In genomic region chr4:140103676-140104075, GRCh38 we compare ENCODE assay signal across 8 cellular contexts. TPM values are rescaled to one million over a fixed set of nuclear protein-coding genes. Genes with fewer than 3 reads are reported as not detected.
DNase-seq lines count a peak whose midpoint lies in the region; ATAC-seq, FAIRE-seq and TF ChIP-seq lines count a peak whose summit lies in the region.

No MANE protein-coding gene starts in this region.

- TF ChIP-seq POLR2A in breast epithelium (IDR thresholded peaks at IDR 0.05) (no peak), HepG2 (IDR thresholded peaks at IDR 0.05; ENCODE audit: insufficient read depth in 1 of 2, low read depth in 2 of 2, low read length in 2 of 2) (no peak), testis (IDR thresholded peaks at IDR 0.05) (no peak)

- H3K27ac Mint-ChIP-seq in MCF 10A (ENCODE audit: low read depth, unreplicated experiment) (no peak overlapping the region), WTC11 (no peak overlapping the region)

- no peak overlapping the region for H3K27ac ChIP-seq in breast epithelium
- no peak overlapping the region for H3K27ac ChIP-seq in HepG2 (ENCODE audit: extremely low read length, insufficient read depth, low read length)
- no peak overlapping the region for H3K27ac ChIP-seq in testis

- no peaks in the 10 kb centered on the region for H3K36me3 Mint-ChIP-seq in MCF 10A (ENCODE audit: insufficient read depth, unreplicated experiment)
- no peaks in the 10 kb centered on the region for H3K36me3 Mint-ChIP-seq in WTC11

- POLR2A ChIA-PET in MCF 10A (lab: Yijun Ruan, JAX) (interaction anchor here (0.7 to 1.0 kb wide), 2 partner anchors 9 to 78 kb away, joined by 3 read pairs; no protein-coding TSS in a partner anchor), HepG2 (lab: Yijun Ruan, JAX) (no interaction called here), WTC11 (lab: Charles Lee) (no interaction called here)

- TF ChIP-seq EP300 in HepG2 (IDR thresholded peaks at IDR 0.05; ENCODE audit: low read depth in 2 of 2, low read length in 2 of 2) (no peak), HepG2 (CRISPR knock-in tag; IDR thresholded peaks at IDR 0.05; ENCODE audit: borderline replicate concordance) (no peak)

- no peak overlapping the region for H3K4me3 ChIP-seq in breast epithelium
- H3K4me3 ChIP-seq in HepG2 (replicated peaks in 1 of 3; ENCODE audit: insufficient read depth in 1 of 3, low read depth in 2 of 3, low read length in 3 of 3) = no peak overlapping the region
- H3K4me3 ChIP-seq in testis = no peak overlapping the region

- CTCF ChIA-PET in MCF 10A (lab: Yijun Ruan, JAX) (no interaction called here), HepG2 (lab: Yijun Ruan, JAX; ENCODE audit: low intra/inter-chr PET ratio, low total read pairs) (no interaction called here), WTC11 (lab: Charles Lee) (no interaction called here)

- no peaks in the 10 kb centered on the region for H4K20me1 ChIP-seq in HepG2 (ENCODE audit: insufficient read depth, low read length)

- intact Hi-C loops in MCF 10A (cut with micrococcal nuclease) = no loop called here
- intact Hi-C loops in breast epithelium (cut with DNase I; ENCODE audit: low total_unique reads) = no loop called here
- intact Hi-C loops in HepG2 (cut with micrococcal nuclease; ENCODE audit: unreplicated experiment) = no loop called here
- intact Hi-C loops in testis (cut with DNase I; ENCODE audit: low total_unique reads) = no loop called here

- H3K36me3 ChIP-seq in breast epithelium (no peaks in the 10 kb centered on the region), HepG2 (replicated peaks in 1 of 2; ENCODE audit: control insufficient read depth in 1 of 2, insufficient read depth in 2 of 2, low read length in 2 of 2) (no peaks in the 10 kb centered on the region), testis (ENCODE audit: low read depth, missing control alignments) (no peaks in the 10 kb centered on the region)

- H2AFZ ChIP-seq in HepG2 (ENCODE audit: low read length) = peak overlapping the region; percentile 27

- H3K27me3 ChIP-seq in breast epithelium = no peaks in the 10 kb centered on the region
- H3K27me3 ChIP-seq in HepG2 (ENCODE audit: control insufficient read depth in 1 of 2, insufficient read depth in 2 of 2, low read length in 2 of 2) = no peaks in the 10 kb centered on the region; a peak in 1 of 5 replicates
- H3K27me3 ChIP-seq in testis = no peaks in the 10 kb centered on the region

- DNase-seq in MCF 10A (ENCODE audit: unreplicated experiment) (peak; percentile 27), breast epithelium (ENCODE audit: low spot score in 2 of 2) (no peak), HepG2 (ENCODE audit: low spot score) (no peak), WTC11 (ENCODE audit: low spot score) (no peak), NCI-H2171 (lab: John Stamatoyannopoulos, UW) (no peak), testis (no peak)
- peak; percentile 44 for DNase-seq in activated CD4-positive, CD25-positive, alpha-beta regulatory T cell treated with anti-CD3 and anti-CD28 coated beads, Interleukin-2, amount 50 U/mL, for 72 hours

- H3K4me1 Mint-ChIP-seq in MCF 10A (ENCODE audit: insufficient read depth, unreplicated experiment) = peaks cover 28% of the 10 kb centered on the region
- peaks cover 13% of the 10 kb centered on the region for H3K4me1 Mint-ChIP-seq in WTC11

- in situ Hi-C loops in HepG2 (cut with HindIII; ENCODE audit: extremely low pct_ligation_motif_present, low pct_unique_long_range_greater_than_20kb) = no loop called here

- H3K9me3 Mint-ChIP-seq in MCF 10A (ENCODE audit: unreplicated experiment) (peaks cover 5% of the 10 kb centered on the region), WTC11 (no peaks in the 10 kb centered on the region)

- H3K79me2 ChIP-seq in HepG2 (ENCODE audit: insufficient read depth, low read length) = no peaks in the 10 kb centered on the region

- no peak for FAIRE-seq in HepG2 (lab: Jason Lieb, UNC)

- TF ChIP-seq CTCF in MCF 10A (IDR thresholded peaks at IDR 0.05; ENCODE audit: unreplicated experiment) (no peak), breast epithelium (IDR thresholded peaks at IDR 0.05) (no peak), HepG2 (CRISPR knock-in tag; IDR thresholded peaks at IDR 0.05) (no peak), WTC11 (IDR thresholded peaks at IDR 0.05) (no peak), testis (IDR thresholded peaks at IDR 0.05) (no peak)

- H3K4me1 ChIP-seq in breast epithelium (peaks cover 6 to 7% of the 10 kb centered on the region in 2 donors), HepG2 (ENCODE audit: insufficient read depth, low read length) (no peaks in the 10 kb centered on the region), testis (peaks cover 9% of the 10 kb centered on the region)

- no peak for TF ChIP-seq RAD21 in HepG2 (CRISPR knock-in tag; IDR thresholded peaks at IDR 0.05)

- H3K27me3 Mint-ChIP-seq in MCF 10A (ENCODE audit: insufficient read depth, unreplicated experiment) (no peaks in the 10 kb centered on the region), WTC11 (ENCODE audit: low read depth) (no peaks in the 10 kb centered on the region)

- WGBS in HepG2 (ENCODE audit: low lambda C conversion rate) = 49% methylated on average over 3 of the region's 3 CpGs
- WGBS in testis, 2 donors = 85 to 87% methylated on average over 3 of the region's 3 CpGs

- H3K9me3 ChIP-seq in breast epithelium (no peaks in the 10 kb centered on the region), HepG2 (ENCODE audit: low read length) (no peaks in the 10 kb centered on the region), testis (no peaks in the 10 kb centered on the region)

- no peak overlapping the region for H3K9ac ChIP-seq in HepG2 (ENCODE audit: insufficient read depth, low read depth, low read length)

- BruUV-seq in MCF 10A (replicated peaks; lab: Mats Ljungman, UMichigan) = no TSS peak
- BruUV-seq in HepG2 (replicated peaks; lab: Mats Ljungman, UMichigan) = no TSS peak

- peak; percentile 81 for ATAC-seq in HG03196 (IDR thresholded peaks at IDR 0.05; ENCODE audit: unreplicated experiment)
- no peak for ATAC-seq in HepG2
- no peak for ATAC-seq in WTC11

- H3K4me2 ChIP-seq in HepG2 (ENCODE audit: low read depth, low read length) = no peak overlapping the region

- H3K4me3 Mint-ChIP-seq in MCF 10A (ENCODE audit: unreplicated experiment) (no peak overlapping the region), WTC11 (no peak overlapping the region)

TF ChIP-seq in HepG2, 621 proteins besides CTCF, POLR2A, EP300 and RAD21 (continues in another document):
- TF ChIP-seq SRY (CRISPR knock-in tag; IDR thresholded peaks at IDR 0.05) (no peak), ZNF292 (CRISPR knock-in tag; IDR thresholded peaks at IDR 0.05; ENCODE audit: borderline replicate concordance, low read depth) (no peak), ZIK1 (CRISPR knock-in tag; IDR thresholded peaks at IDR 0.05; ENCODE audit: borderline replicate concordance, low read depth) (no peak)

TF ChIP-seq in WTC11, 78 proteins besides CTCF, POLR2A, EP300 and RAD21 (continues in another document):
- TF ChIP-seq ZSCAN18 (CRISPR knock-in tag; IDR thresholded peaks at IDR 0.05) = no peak

RNA-seq across cellular contexts. Expression of gene MAML3, which starts 50.3 kb away (rescaled TPM):
- total RNA-seq in MCF 10A (2022) (0.89 and 1.7 TPM in 2 replicates), breast epithelium (10 to 100 TPM in 2 of 3 donors, 1 to 10 TPM in 1; 5.0 to 16.8 (median 11.1) TPM), HepG2 (2016; rRNA removed; fragmentation: Illumina TruSeq; extraction: Trizol) (0.13 TPM in 1 of 2 replicates, not detected in the other), WTC11 (2021) (7.4 to 8.7 TPM (median 7.9 TPM) in 3 replicates), testis (10 to 100 TPM; 18.8 to 21.2 TPM)
- under 0.01 TPM in 1 of 2 replicates, not detected in the other for total RNA-seq in HepG2 (2016; cell fraction: cytosol; rRNA removed; fragmentation: Illumina TruSeq; extraction: Trizol; ENCODE audit: low read depth)
- 0.09 TPM in 1 of 2 replicates, not detected in the other for total RNA-seq in HepG2 (2016; cell fraction: insoluble cytoplasmic fraction; rRNA removed; fragmentation: Illumina TruSeq; extraction: Trizol)
- total RNA-seq in HepG2 (2016; cell fraction: membrane; rRNA removed; fragmentation: Illumina TruSeq; extraction: Trizol) = not detected in 2 replicates
- not detected in 2 replicates for total RNA-seq in HepG2 (2016; cell fraction: nucleus; rRNA removed; fragmentation: Illumina TruSeq; extraction: Trizol)
- polyA plus RNA-seq in HepG2 (2011; rRNA removed) (0.04 and 0.05 TPM in 2 replicates), testis (ENCODE audit: insufficient read depth, low read depth, low replicate concordance) (7.6 TPM)
- polyA plus RNA-seq in HepG2 (2011; cell fraction: cytosol; rRNA removed) = 0.07 and 0.08 TPM in 2 replicates
- 0.07 and 0.08 TPM in 2 replicates for polyA plus RNA-seq in HepG2 (2011; cell fraction: nucleus; rRNA removed)
- 0.25 and 0.36 TPM in 2 replicates for polyA plus RNA-seq in HepG2 (2012)
- polyA plus RNA-seq in HepG2 (2016; cell fraction: cytosol; fragmentation: Illumina TruSeq; extraction: Trizol; ENCODE audit: low read depth) = not detected in 2 replicates
- 0.04 TPM in 1 of 2 replicates, not detected in the other for polyA plus RNA-seq in HepG2 (2016; cell fraction: insoluble cytoplasmic fraction; fragmentation: Illumina TruSeq; extraction: Trizol; ENCODE audit: low read depth)
- polyA plus RNA-seq in HepG2 (2016; cell fraction: membrane; fragmentation: Illumina TruSeq; extraction: Trizol; ENCODE audit: low read depth) = not detected in 2 replicates
- polyA plus RNA-seq in HepG2 (2016; cell fraction: nucleus; fragmentation: Illumina TruSeq; extraction: Trizol; ENCODE audit: insufficient read depth, low read depth) = not detected in 2 replicates
- 0.04 and 2.7 TPM in 2 replicates for polyA minus RNA-seq in HepG2 (2011; rRNA and poly(A)+ RNA removed; ENCODE audit: low replicate concordance)
- 0.30 TPM in 1 of 2 replicates, not detected in the other for polyA minus RNA-seq in HepG2 (2011; cell fraction: cytosol; rRNA and poly(A)+ RNA removed)
- 0.50 and 0.52 TPM in 2 replicates for polyA minus RNA-seq in HepG2 (2011; cell fraction: nucleus; rRNA and poly(A)+ RNA removed)

Comparison
In these comparisons a context has a peak if more than half of its experiments do, and no peak if none do; other contexts are left out.
1. DNase-seq: peak in MCF 10A (single experiment) and activated CD4-positive, CD25-positive, alpha-beta regulatory T cell treated with anti-CD3 and anti-CD28 coated beads, Interleukin-2, amount 50 U/mL, for 72 hours (single experiment); none in breast epithelium (0 of 2), HepG2 (single experiment), WTC11 (single experiment), NCI-H2171 (single experiment) and testis (single experiment).